ENCODE assay signal across 31 cellular contexts in genomic region chr3:5494913-5495519, GRCh38.
"Had no signal": no experiment of that assay in that cellular context is flagged by ENCODE, and none has a peak within 500 bp of the region (broad histone marks: within the 10 kb centered on the region; RNA-seq: fewer than 3 reads in every experiment).

No MANE protein-coding gene starts in this region.

- H3K27me3 Mint-ChIP-seq: activated CD4-positive, alpha-beta memory T cell treated with anti-CD3 and anti-CD28 coated beads for 36 hours; activated naive CD4-positive, alpha-beta T cell treated with anti-CD3 and anti-CD28 coated beads, Interleukin-2, amount 10 ng/mL, durations not matched to agents 7 days and 5 days; effector memory CD8-positive, alpha-beta T cell; stimulated activated naive CD8-positive, alpha-beta T cell treated with anti-CD3 and anti-CD28 coated beads, Interleukin-15, amount 100 ng/mL, for 72 hours had no signal

- DNase-seq: activated CD4-positive, alpha-beta memory T cell treated with anti-CD3 and anti-CD28 coated beads for 36 hours; activated CD4-positive, alpha-beta T cell treated with anti-CD3 and anti-CD28 coated beads for 48 hours; activated CD8-positive, alpha-beta memory T cell treated with anti-CD3 and anti-CD28 coated beads, Interleukin-2, amount 50 U/mL, for 4 hours; activated effector memory CD4-positive, alpha-beta T cell treated with anti-CD3 and anti-CD28 coated beads, Interleukin-2, amount 50 U/mL, for 16 hours; activated naive CD4-positive, alpha-beta T cell treated with anti-CD3 and anti-CD28 coated beads, Interleukin-2, amount 10 ng/mL, durations not matched to agents 7 days and 5 days; activated T-cell treated with anti-CD3 and anti-CD28 coated beads, Interleukin-2, amount 50 U/mL, for 1 hour; amniotic stem cell; brain microvascular endothelial cell; caudate nucleus; cortex of kidney; effector memory CD8-positive, alpha-beta T cell; head of caudate nucleus; hippocampal formation; naive B cell; nucleus accumbens; psoas muscle; stimulated activated CD4-positive, alpha-beta T cell treated with anti-CD3 and anti-CD28 coated beads, Interleukin-1b, Interleukin-23, amount 100 ng/mL, for 48 hours; stimulated activated CD4-positive, alpha-beta T cell treated with anti-CD3 and anti-CD28 coated beads, Interleukin-4, amount 100 ng/mL, for 4 hours; stimulated activated CD8-positive, alpha-beta memory T cell treated with anti-CD3 and anti-CD28 coated beads, Interleukin-4, amount 100 ng/mL, for 48 hours; stimulated activated naive CD8-positive, alpha-beta T cell treated with anti-CD3 and anti-CD28 coated beads, Interleukin-15, amount 100 ng/mL, for 72 hours; substantia nigra; upper lobe of left lung; WERI-Rb-1 had no signal

- H3K4me3 ChIP-seq: gastroesophageal sphincter, psoas muscle, right atrium auricular region, smooth muscle cell, upper lobe of left lung, vagina had no signal

- ATAC-seq: activated CD4-positive, CD25-positive, alpha-beta regulatory T cell treated with anti-CD3 and anti-CD28 coated beads, Interleukin-2, amount 50 U/mL, for 24 hours; effector memory CD8-positive, alpha-beta T cell; gastroesophageal sphincter; psoas muscle; stimulated activated memory B cell treated with anti-CD40 and anti-IgM and Interleukin-4, amounts not matched to agents 10 μg/mL and 1 μg/mL and 100 μg/mL, for 72 hours; stimulated activated naive CD8-positive, alpha-beta T cell treated with anti-CD3 and anti-CD28 coated beads, Interleukin-15, amount 100 ng/mL, for 72 hours had no signal

- H3K4me1 Mint-ChIP-seq: activated naive CD4-positive, alpha-beta T cell treated with anti-CD3 and anti-CD28 coated beads, Interleukin-2, amount 10 ng/mL, durations not matched to agents 7 days and 5 days; mesothelial cell of epicardium had no signal

- H3K9me3 Mint-ChIP-seq: activated CD4-positive, alpha-beta memory T cell treated with anti-CD3 and anti-CD28 coated beads for 36 hours; activated naive CD4-positive, alpha-beta T cell treated with anti-CD3 and anti-CD28 coated beads, Interleukin-2, amount 10 ng/mL, durations not matched to agents 7 days and 5 days; mesothelial cell of epicardium; naive B cell; stimulated activated memory B cell treated with anti-CD40 and anti-IgM and Interleukin-4, amounts not matched to agents 10 μg/mL and 1 μg/mL and 100 μg/mL, for 72 hours had no signal

- H3K36me3 Mint-ChIP-seq: activated CD4-positive, alpha-beta memory T cell treated with anti-CD3 and anti-CD28 coated beads for 36 hours; activated naive CD4-positive, alpha-beta T cell treated with anti-CD3 and anti-CD28 coated beads, Interleukin-2, amount 10 ng/mL, durations not matched to agents 7 days and 5 days; mesothelial cell of epicardium; naive B cell; stimulated activated memory B cell treated with anti-CD40 and anti-IgM and Interleukin-4, amounts not matched to agents 10 μg/mL and 1 μg/mL and 100 μg/mL, for 72 hours had no signal

- H3K27ac Mint-ChIP-seq: activated CD4-positive, alpha-beta memory T cell treated with anti-CD3 and anti-CD28 coated beads for 36 hours; activated naive CD4-positive, alpha-beta T cell treated with anti-CD3 and anti-CD28 coated beads, Interleukin-2, amount 10 ng/mL, durations not matched to agents 7 days and 5 days; activated T-helper 1 cell treated with anti-CD3 and anti-CD28 coated beads, Interleukin-12 subunit alpha, Interleukin-12 subunit beta, Interleukin-2, Interleukin-4 antibody, amounts not matched to agents 30 ng/mL and 10 ng/mL and 1 ng/mL, durations not matched to agents 14 hours and 24 hours and 36 hours; effector memory CD8-positive, alpha-beta T cell; mesothelial cell of epicardium; naive B cell; stimulated activated memory B cell treated with anti-CD40 and anti-IgM and Interleukin-4, amounts not matched to agents 10 μg/mL and 1 μg/mL and 100 μg/mL, for 72 hours; stimulated activated naive CD8-positive, alpha-beta T cell treated with anti-CD3 and anti-CD28 coated beads, Interleukin-15, amount 100 ng/mL, for 72 hours had no signal

- H3K4me3 Mint-ChIP-seq: activated CD4-positive, alpha-beta memory T cell treated with anti-CD3 and anti-CD28 coated beads for 36 hours; activated naive CD4-positive, alpha-beta T cell treated with anti-CD3 and anti-CD28 coated beads, Interleukin-2, amount 10 ng/mL, durations not matched to agents 7 days and 5 days; activated T-helper 1 cell treated with anti-CD3 and anti-CD28 coated beads, Interleukin-12 subunit alpha, Interleukin-12 subunit beta, Interleukin-2, Interleukin-4 antibody, amounts not matched to agents 30 ng/mL and 10 ng/mL and 1 ng/mL, durations not matched to agents 14 hours and 24 hours and 36 hours; effector memory CD8-positive, alpha-beta T cell; mesothelial cell of epicardium; naive B cell; stimulated activated memory B cell treated with anti-CD40 and anti-IgM and Interleukin-4, amounts not matched to agents 10 μg/mL and 1 μg/mL and 100 μg/mL, for 72 hours; stimulated activated naive CD8-positive, alpha-beta T cell treated with anti-CD3 and anti-CD28 coated beads, Interleukin-15, amount 100 ng/mL, for 72 hours had no signal
